Comparison of ENCODE assay signal across 8 cellular contexts in the genomic region with DNA sequence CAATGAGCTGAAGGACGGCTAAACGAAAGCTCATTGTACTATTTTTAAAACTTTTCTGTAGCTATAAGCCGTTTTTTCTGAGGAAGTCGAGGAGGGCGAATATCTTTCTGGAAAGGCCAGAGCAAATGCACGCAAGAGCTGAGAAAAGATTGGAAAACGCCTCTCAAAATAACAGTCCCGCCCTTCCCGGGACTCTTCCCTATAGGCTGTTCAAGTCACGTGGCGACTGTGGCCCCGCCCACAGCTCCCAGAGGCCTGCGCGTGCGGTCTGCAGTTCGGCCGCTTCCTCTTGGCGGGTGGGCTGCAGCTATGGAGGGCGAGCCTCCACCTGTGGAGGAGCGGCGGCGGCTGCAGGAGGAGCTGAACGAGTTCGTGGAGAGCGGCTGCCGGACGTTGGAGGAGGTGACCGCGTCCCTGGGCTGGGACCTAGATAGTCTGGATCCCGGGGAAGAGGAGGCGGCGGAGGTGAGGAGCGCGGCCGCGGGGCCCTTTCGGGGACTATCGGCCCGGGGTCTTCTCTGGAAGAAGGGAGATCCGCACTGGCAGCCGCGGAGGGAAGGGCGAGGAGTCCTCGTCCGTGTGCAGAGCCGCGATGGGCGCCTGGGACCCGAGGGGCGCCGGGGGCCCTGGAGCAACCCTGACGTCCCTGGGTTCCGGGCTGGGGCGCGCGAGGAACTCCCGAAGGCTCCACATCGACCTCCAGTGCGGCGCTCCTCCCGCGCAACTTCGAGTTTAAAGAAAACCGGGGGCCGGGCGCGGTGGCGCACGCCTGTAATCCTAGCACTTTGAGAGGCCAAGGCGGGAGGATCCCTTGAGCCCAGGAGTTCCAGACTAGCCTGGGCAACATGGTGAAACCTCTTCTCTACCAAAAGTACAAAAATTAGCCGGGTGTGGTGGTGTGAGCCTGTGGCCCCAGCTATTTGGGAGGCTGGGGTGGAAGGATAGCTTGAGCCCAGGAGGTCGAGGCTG.
DNase-seq lines count a peak whose midpoint lies in the region; ATAC-seq, FAIRE-seq and TF ChIP-seq lines count a peak whose summit lies in the region.

TSS of gene SNRNP48 (plus strand) at position 250 of the 969 bp plus-strand sequence. CDS start at position 310, 60 bp downstream.

- H3K79me2 ChIP-seq in Loucy (ENCODE audit: insufficient read depth, low read length), result peaks cover 50% of the 10 kb centered on the region

- peaks cover 44% of the 10 kb centered on the region for H3K4me1 Mint-ChIP-seq in nephron progenitor cell
- H3K4me1 Mint-ChIP-seq in stimulated activated naive CD8-positive, alpha-beta T cell treated with anti-CD3 and anti-CD28 coated beads, Interleukin-15, amount 100 ng/mL, for 72 hours, result peaks cover 38% of the 10 kb centered on the region

- H2AFZ ChIP-seq in Loucy (ENCODE audit: low read length), result peak within 1 kb of the TSS; percentile 98

- peak; percentile 95 for FAIRE-seq in H54 (lab: Jason Lieb, UNC)

- peak; percentile 94 for TF ChIP-seq POLR2A in H54 (IDR thresholded peaks at IDR 0.05; ENCODE audit: low read depth, low read length)
- peak; percentile 92 for TF ChIP-seq POLR2A in Raji (IDR thresholded peaks at IDR 0.05; ENCODE audit: insufficient read depth, low read depth, low read length)

- no peaks in the 10 kb centered on the region for H3K27me3 ChIP-seq in Loucy (ENCODE audit: insufficient read depth, low read length, poor library complexity, severe bottlenecking)

- DNase-seq in EL, result peak; percentile 94
- DNase-seq in H54 (ENCODE audit: insufficient read length, low spot score), result peak; percentile 70
- DNase-seq in activated T-helper 9 cell treated with anti-CD3 and anti-CD28 coated beads, Interleukin-2, amount 50 U/mL, for 16 hours (ENCODE audit: low read depth), result peak; percentile 84
- DNase-seq in fibroblast of the conjunctiva (ENCODE audit: low read depth), result peak; percentile 85
- peak; percentile 97 for DNase-seq in nephron progenitor cell
- DNase-seq in stimulated activated naive CD8-positive, alpha-beta T cell treated with anti-CD3 and anti-CD28 coated beads, Interleukin-15, amount 100 ng/mL, for 72 hours, result peak; percentile 83 to 88

- H3K9ac ChIP-seq in Loucy (ENCODE audit: low read depth, low read length, poor library complexity, severe bottlenecking), result peak within 1 kb of the TSS; percentile 93

- no peaks in the 10 kb centered on the region for H3K9me2 ChIP-seq in Loucy (replicated peaks; ENCODE audit: low read depth, low read length)

- peaks cover 6% of the 10 kb centered on the region; the same call in 1 of the 2 replicates for H3K36me3 ChIP-seq in Loucy (ENCODE audit: insufficient read depth, low read length)

- peaks cover 32% of the 10 kb centered on the region for H3K4me1 ChIP-seq in Loucy (ENCODE audit: insufficient read depth, low read length, poor library complexity, severe bottlenecking)

- no peaks in the 10 kb centered on the region for H3F3A ChIP-seq in Loucy (ENCODE audit: low read depth)

- no peaks in the 10 kb centered on the region for H3K9me3 Mint-ChIP-seq in nephron progenitor cell
- no peaks in the 10 kb centered on the region for H3K9me3 Mint-ChIP-seq in stimulated activated naive CD8-positive, alpha-beta T cell treated with anti-CD3 and anti-CD28 coated beads, Interleukin-15, amount 100 ng/mL, for 72 hours

- H3K4me2 ChIP-seq in Loucy (ENCODE audit: low read depth, low read length, poor library complexity, severe bottlenecking), result peak within 1 kb of the TSS; percentile 99

- no peak for TF ChIP-seq CTCF in Loucy (conservative IDR thresholded peaks at IDR 0.05; ENCODE audit: low read length)
- TF ChIP-seq CTCF in nephron progenitor cell (IDR thresholded peaks at IDR 0.05), result no peak

- H3K4me3 Mint-ChIP-seq in nephron progenitor cell, result peak within 1 kb of the TSS; percentile 98
- peak within 1 kb of the TSS; percentile 95 to 98 for H3K4me3 Mint-ChIP-seq in stimulated activated naive CD8-positive, alpha-beta T cell treated with anti-CD3 and anti-CD28 coated beads, Interleukin-15, amount 100 ng/mL, for 72 hours

- H3K36me3 Mint-ChIP-seq in nephron progenitor cell (ENCODE audit: low read depth), result peaks cover 28% of the 10 kb centered on the region

- H3K27me3 Mint-ChIP-seq in nephron progenitor cell (ENCODE audit: low read depth, poor library complexity), result no peaks in the 10 kb centered on the region
- H3K27me3 Mint-ChIP-seq in stimulated activated naive CD8-positive, alpha-beta T cell treated with anti-CD3 and anti-CD28 coated beads, Interleukin-15, amount 100 ng/mL, for 72 hours, result no peaks in the 10 kb centered on the region

- peaks cover 43% of the 10 kb centered on the region for H4K20me1 ChIP-seq in Loucy (ENCODE audit: insufficient read depth, low read length, poor library complexity, severe bottlenecking)

- H3K9me3 ChIP-seq in Loucy (ENCODE audit: insufficient read depth, low read depth, low read length), result no peaks in the 10 kb centered on the region

- H3K4me3 ChIP-seq in Loucy (ENCODE audit: low read length, poor library complexity, severe bottlenecking), result peak within 1 kb of the TSS; percentile 92

- H3K27ac Mint-ChIP-seq in nephron progenitor cell, result peak within 1 kb of the TSS; percentile 66
- H3K27ac Mint-ChIP-seq in stimulated activated naive CD8-positive, alpha-beta T cell treated with anti-CD3 and anti-CD28 coated beads, Interleukin-15, amount 100 ng/mL, for 72 hours, result peak within 1 kb of the TSS; percentile 97 to 98

- peak; percentile 99 for ATAC-seq in stimulated activated naive CD8-positive, alpha-beta T cell treated with anti-CD3 and anti-CD28 coated beads, Interleukin-15, amount 100 ng/mL, for 72 hours

Comparison
In these comparisons a context has a peak if more than half of its experiments do, and no peak if none do; other contexts are left out.
1. Peak in every context shown above with its lines: DNase-seq, ATAC-seq and H3K4me3 ChIP-seq.